Comparison of ENCODE assay signal across 17 cellular contexts in the genomic region with DNA sequence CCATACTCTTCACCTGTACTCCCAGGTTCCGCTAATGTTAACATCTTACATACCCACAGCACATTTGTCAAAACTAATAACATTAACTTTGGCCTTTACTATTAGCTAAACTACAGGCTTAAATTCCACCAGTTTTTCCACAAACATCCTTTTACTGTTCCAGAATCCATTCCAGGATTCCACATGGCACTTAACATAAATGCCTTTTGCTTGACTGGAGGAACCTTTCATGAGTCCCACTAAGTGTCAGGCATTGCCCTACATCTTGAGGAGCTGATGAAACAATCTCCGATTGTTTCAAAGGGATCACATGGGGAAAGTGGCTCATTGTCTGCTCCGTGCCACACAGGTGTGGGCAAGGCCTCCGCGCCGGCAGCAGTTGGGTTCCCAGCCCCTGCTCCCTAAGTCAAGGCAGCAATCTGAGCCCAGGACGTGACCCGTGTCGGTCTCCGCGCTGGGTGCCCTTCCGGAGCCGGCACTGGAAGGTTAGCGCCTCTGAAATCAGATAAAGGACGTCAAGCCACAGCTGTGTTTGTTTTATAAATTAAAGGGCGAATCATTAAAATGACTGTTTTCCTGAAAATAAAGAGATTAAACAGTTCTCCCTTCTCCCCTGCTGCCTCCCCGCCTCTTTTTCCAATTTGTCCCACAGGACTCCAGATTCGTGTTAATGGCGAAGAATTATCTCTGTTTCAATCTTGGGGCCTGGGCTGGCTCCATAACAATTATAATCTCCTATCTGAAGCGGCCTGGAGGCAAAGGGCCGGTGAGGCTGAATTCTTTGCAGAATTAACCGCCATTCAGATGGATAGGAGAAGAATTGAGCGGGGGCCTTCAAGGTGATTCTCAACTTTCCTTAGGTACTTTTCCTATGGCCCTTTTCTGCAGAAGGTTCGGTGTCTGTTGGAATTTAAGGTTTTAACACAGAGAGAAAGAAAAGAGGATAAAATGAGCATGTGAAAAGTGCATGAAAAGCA.
DNase-seq lines count a peak whose midpoint lies in the region; ATAC-seq and TF ChIP-seq lines count a peak whose summit lies in the region.
"Had no signal": no experiment of that assay in that cellular context is flagged by ENCODE, and none has a peak within 500 bp of the region (broad histone marks: within the 10 kb centered on the region; RNA-seq: fewer than 3 reads in every experiment).

No MANE protein-coding gene starts in this region.

- no peaks in the 10 kb centered on the region for H3K4me1 ChIP-seq in CD8-positive, alpha-beta T cell (ENCODE audit: insufficient read depth, low read length)
- H3K4me1 ChIP-seq: foreskin keratinocyte, uterus had no signal

- no peaks in the 10 kb centered on the region for H3K36me3 ChIP-seq in CD8-positive, alpha-beta T cell (ENCODE audit: insufficient read depth, low read length)
- H3K36me3 ChIP-seq: uterus had no signal

- no peak for TF ChIP-seq CTCF in mesothelial cell of epicardium (IDR thresholded peaks at IDR 0.05; ENCODE audit: unreplicated experiment)
- TF ChIP-seq CTCF in CD8-positive, alpha-beta T cell (IDR thresholded peaks at IDR 0.05) = no peak

- H3K27me3 Mint-ChIP-seq in mesothelial cell of epicardium (ENCODE audit: low read depth) = no peaks in the 10 kb centered on the region
- H3K27me3 Mint-ChIP-seq in CD8-positive, alpha-beta T cell (ENCODE audit: low read depth) = peaks cover 11% of the 10 kb centered on the region

- no peaks in the 10 kb centered on the region for H3K9me3 Mint-ChIP-seq in mesothelial cell of epicardium
- H3K9me3 Mint-ChIP-seq in CD8-positive, alpha-beta T cell = no peaks in the 10 kb centered on the region
- H3K9me3 Mint-ChIP-seq: activated T-helper 17 cell treated with anti-CD3 and anti-CD28 coated beads, Interleukin-2, amount 50 U/mL, for 72 hours; central memory CD8-positive, alpha-beta T cell had no signal

- DNase-seq in EH (ENCODE audit: low read depth) = peak; percentile 56
- DNase-seq in NCI-H146 treated with DMSO at 0.1 percent for 48 hours (lab: John Stamatoyannopoulos, UW; ENCODE audit: unreplicated experiment) = peak; percentile 2
- DNase-seq in dermis blood vessel endothelial cell = peak; percentile 2
- no peak for DNase-seq in mesothelial cell of epicardium (ENCODE audit: low spot score in 2 of 2, unreplicated experiment in 2 of 2)
- DNase-seq in CD8-positive, alpha-beta T cell = no peak
- no peak for DNase-seq in DMS114 treated with DMSO at 0.1 percent for 48 hours (lab: John Stamatoyannopoulos, UW; ENCODE audit: unreplicated experiment)
- DNase-seq: activated CD4-positive, CD25-positive, alpha-beta regulatory T cell; activated CD8-positive, alpha-beta memory T cell treated with anti-CD3 and anti-CD28 coated beads for 24 hours; foreskin keratinocyte; mammary epithelial cell; retina; T-helper 1 cell; uterus had no signal

- CTCF ChIA-PET in CD8-positive, alpha-beta T cell (lab: Charles Lee) = no interaction called here

- H3K27ac Mint-ChIP-seq in mesothelial cell of epicardium = peak overlapping the region; percentile 54
- no peak overlapping the region for H3K27ac Mint-ChIP-seq in CD8-positive, alpha-beta T cell
- H3K27ac Mint-ChIP-seq: activated T-helper 17 cell treated with anti-CD3 and anti-CD28 coated beads, Interleukin-2, amount 50 U/mL, for 72 hours had no signal

- POLR2A ChIA-PET in CD8-positive, alpha-beta T cell (lab: Charles Lee) = no interaction called here

- ATAC-seq in CD8-positive, alpha-beta T cell = no peak
- ATAC-seq in GM21423 (IDR thresholded peaks at IDR 0.05; ENCODE audit: unreplicated experiment) = no peak
- ATAC-seq in GM21526 (IDR thresholded peaks at IDR 0.05; ENCODE audit: low FRiP score, unreplicated experiment) = no peak
- ATAC-seq: activated T-helper 17 cell treated with anti-CD3 and anti-CD28 coated beads, Interleukin-2, amount 50 U/mL, for 72 hours; foreskin keratinocyte had no signal

- H3K27ac ChIP-seq in CD8-positive, alpha-beta T cell (ENCODE audit: low read depth, low read length) = no peak overlapping the region
- H3K27ac ChIP-seq: foreskin keratinocyte, uterus had no signal

- H3K4me1 Mint-ChIP-seq in mesothelial cell of epicardium = peaks cover 24% of the 10 kb centered on the region
- H3K4me1 Mint-ChIP-seq in CD8-positive, alpha-beta T cell (ENCODE audit: low read depth) = no peaks in the 10 kb centered on the region
- H3K4me1 Mint-ChIP-seq: activated T-helper 17 cell treated with anti-CD3 and anti-CD28 coated beads, Interleukin-2, amount 50 U/mL, for 72 hours; central memory CD8-positive, alpha-beta T cell had no signal

- no peaks in the 10 kb centered on the region for H3K36me3 Mint-ChIP-seq in mesothelial cell of epicardium
- H3K36me3 Mint-ChIP-seq in CD8-positive, alpha-beta T cell = no peaks in the 10 kb centered on the region

- H3K9me3 ChIP-seq in CD8-positive, alpha-beta T cell (ENCODE audit: low read length) = no peaks in the 10 kb centered on the region
- H3K9me3 ChIP-seq: uterus had no signal

- H3K4me3 ChIP-seq in CD8-positive, alpha-beta T cell (ENCODE audit: low read depth, low read length) = no peak overlapping the region
- H3K4me3 ChIP-seq: uterus had no signal

- H3K4me3 Mint-ChIP-seq in mesothelial cell of epicardium = no peak overlapping the region
- no peak overlapping the region for H3K4me3 Mint-ChIP-seq in CD8-positive, alpha-beta T cell
- H3K4me3 Mint-ChIP-seq: activated T-helper 17 cell treated with anti-CD3 and anti-CD28 coated beads, Interleukin-2, amount 50 U/mL, for 72 hours; central memory CD8-positive, alpha-beta T cell had no signal

- no peaks in the 10 kb centered on the region for H3K27me3 ChIP-seq in CD8-positive, alpha-beta T cell (ENCODE audit: insufficient read depth, low read length)
- H3K27me3 ChIP-seq: foreskin keratinocyte, uterus had no signal

- intact Hi-C loops in CD8-positive, alpha-beta T cell (cut with DNase I, micrococcal nuclease) = no loop called here

Comparison
In these comparisons a context has a peak if more than half of its experiments do, and no peak if none do; other contexts are left out.
1. DNase-seq: peak in EH (single experiment), NCI-H146 treated with DMSO at 0.1 percent for 48 hours (single experiment) and dermis blood vessel endothelial cell (single experiment); none in mesothelial cell of epicardium (0 of 2), CD8-positive, alpha-beta T cell (0 of 7) and DMS114 treated with DMSO at 0.1 percent for 48 hours (single experiment).